In genomic region chr10:66538908-66539307, GRCh38 we compare ENCODE assay signal across 25 cellular contexts.
DNase-seq lines count a peak whose midpoint lies in the region; ATAC-seq and TF ChIP-seq lines count a peak whose summit lies in the region.
"Had no signal": no experiment of that assay in that cellular context is flagged by ENCODE, and none has a peak within 500 bp of the region (broad histone marks: within the 10 kb centered on the region; RNA-seq: fewer than 3 reads in every experiment).

No MANE protein-coding gene starts in this region.

- H3K36me3 ChIP-seq in BLaER1 (no peaks in the 10 kb centered on the region), PC-3 (ENCODE audit: low read depth, low read length) (no peaks in the 10 kb centered on the region), hepatocyte (replicated peaks; ENCODE audit: insufficient read depth, low read depth) (no peaks in the 10 kb centered on the region), Karpas-422 (ENCODE audit: insufficient read depth, low read length) (no peaks in the 10 kb centered on the region)
- H3K36me3 ChIP-seq in BLaER1 treated with 17β-estradiol and CSF1 and Interleukin-3, amounts not matched to agents 10 nM and 100 nM: no peaks in the 10 kb centered on the region

- DNase-seq in PC-3 (peak; percentile 69), hepatocyte (ENCODE audit: low spot score) (no peak), Karpas-422 (no peak), NOMO-1 treated with dmso at 0.1 percent for 144 hours (lab: John Stamatoyannopoulos, UW; ENCODE audit: unreplicated experiment) (no peak)
- DNase-seq: CD8-positive, alpha-beta memory T cell; DMS 273 treated with DMSO at 0.1 percent for 48 hours; DMS79; EL; GF-D8; Kasumi-1; NCI-H1092 treated with DMSO at 0.1 percent for 48 hours; NCI-H1436; NCI-H187 treated with DMSO at 0.1 percent for 48 hours; NCI-H2107; NCI-H446; NCI-H524 treated with DMSO at 0.1 percent for 48 hours; NCI-H82; SK-N-SH; SW 1271 had no signal

- H2AFZ ChIP-seq in PC-3 (ENCODE audit: low read length) (no peak overlapping the region), hepatocyte (no peak overlapping the region), Karpas-422 (ENCODE audit: low read length) (no peak overlapping the region)

- intact Hi-C loops in PC-3 (cut with micrococcal nuclease): no loop called here

- POLR2A ChIA-PET in PC-3 (lab: Charles Lee; ENCODE audit: unreplicated experiment): no interaction called here

- H3K9ac ChIP-seq in BLaER1: no peak overlapping the region
- no peak overlapping the region for H3K9ac ChIP-seq in BLaER1 treated with 17β-estradiol and CSF1 and Interleukin-3, amounts not matched to agents 10 nM and 100 nM
- no peak overlapping the region for H3K9ac ChIP-seq in PC-3 (ENCODE audit: low read length)
- no peak overlapping the region for H3K9ac ChIP-seq in Karpas-422 (ENCODE audit: low read length)
- H3K9ac ChIP-seq: SK-N-SH had no signal

- peak; percentile 87 for ATAC-seq in PC-3
- ATAC-seq in HG02840 (IDR thresholded peaks at IDR 0.05; ENCODE audit: low FRiP score, unreplicated experiment): no peak
- ATAC-seq: HCT116, Panc1 had no signal

- H3K79me2 ChIP-seq in PC-3 (ENCODE audit: low read length) (no peaks in the 10 kb centered on the region), hepatocyte (no peaks in the 10 kb centered on the region), Karpas-422 (ENCODE audit: low read length) (no peaks in the 10 kb centered on the region)

- H3K27me3 ChIP-seq in BLaER1 (no peaks in the 10 kb centered on the region), PC-3 (ENCODE audit: low read length) (no peaks in the 10 kb centered on the region), hepatocyte (no peaks in the 10 kb centered on the region), Karpas-422 (ENCODE audit: low read length) (no peaks in the 10 kb centered on the region)
- H3K27me3 ChIP-seq in BLaER1 treated with 17β-estradiol and CSF1 and Interleukin-3, amounts not matched to agents 10 nM and 100 nM: no peaks in the 10 kb centered on the region

- H3K4me2 ChIP-seq in BLaER1: peak overlapping the region; percentile 62
- peak overlapping the region in 8 of 11 experiments; percentile 23 to 79 (median 64); a peak in 12 of 22 replicates for H3K4me2 ChIP-seq in BLaER1 treated with 17β-estradiol and CSF1 and Interleukin-3, amounts not matched to agents 10 nM and 100 nM
- no peak overlapping the region for H3K4me2 ChIP-seq in PC-3 (ENCODE audit: low read length)
- H3K4me2 ChIP-seq in hepatocyte: peak overlapping the region; percentile 45
- no peak overlapping the region for H3K4me2 ChIP-seq in Karpas-422 (ENCODE audit: low read depth, low read length, poor library complexity, severe bottlenecking)
- H3K4me2 ChIP-seq: SK-N-SH had no signal

- H3K9me2 ChIP-seq in PC-3 (replicated peaks; ENCODE audit: low read length) (no peaks in the 10 kb centered on the region), hepatocyte (replicated peaks; ENCODE audit: insufficient read depth) (no peaks in the 10 kb centered on the region), Karpas-422 (replicated peaks; ENCODE audit: insufficient read depth, low read length) (no peaks in the 10 kb centered on the region)
- H3K9me2 ChIP-seq: SK-N-SH had no signal

- 81% methylated on average over 3 of the region's 3 CpGs for WGBS in hepatocyte (ENCODE audit: low lambda C conversion rate, missing lambda C conversion rate)

- H3K27ac ChIP-seq in BLaER1 (no peak overlapping the region), PC-3 (ENCODE audit: low read length) (no peak overlapping the region), hepatocyte (no peak overlapping the region), Karpas-422 (ENCODE audit: low read length) (no peak overlapping the region)
- no peak overlapping the region for H3K27ac ChIP-seq in BLaER1 treated with 17β-estradiol and CSF1 and Interleukin-3, amounts not matched to agents 10 nM and 100 nM
- H3K27ac ChIP-seq: HL-60 had no signal

- H3K9me3 ChIP-seq in BLaER1 (no peaks in the 10 kb centered on the region), PC-3 (ENCODE audit: low read length) (no peaks in the 10 kb centered on the region), hepatocyte (ENCODE audit: low read depth) (no peaks in the 10 kb centered on the region), Karpas-422 (ENCODE audit: low read length) (no peaks in the 10 kb centered on the region)
- H3K9me3 ChIP-seq in BLaER1 treated with 17β-estradiol and CSF1 and Interleukin-3, amounts not matched to agents 10 nM and 100 nM (replicated peaks in 1 of 11): no peaks in the 10 kb centered on the region
- H3K9me3 ChIP-seq: SK-N-SH had no signal

- H3F3A ChIP-seq in PC-3 (ENCODE audit: low read length, unreplicated experiment): no peaks in the 10 kb centered on the region

- H4K20me1 ChIP-seq in BLaER1: no peaks in the 10 kb centered on the region
- no peaks in the 10 kb centered on the region for H4K20me1 ChIP-seq in BLaER1 treated with 17β-estradiol and CSF1 and Interleukin-3, amounts not matched to agents 10 nM and 100 nM
- H4K20me1 ChIP-seq in PC-3 (ENCODE audit: low read length): no peaks in the 10 kb centered on the region
- H4K20me1 ChIP-seq in hepatocyte (ENCODE audit: insufficient read depth, poor library complexity, severe bottlenecking): no peaks in the 10 kb centered on the region
- H4K20me1 ChIP-seq in Karpas-422 (ENCODE audit: insufficient read depth, low read depth, low read length): no peaks in the 10 kb centered on the region

- H3K4me1 ChIP-seq in BLaER1 (peaks cover 18% of the 10 kb centered on the region), PC-3 (ENCODE audit: insufficient read depth, low read length) (peaks cover 11% of the 10 kb centered on the region), hepatocyte (ENCODE audit: insufficient read depth) (no peaks in the 10 kb centered on the region), Karpas-422 (ENCODE audit: low read length) (no peaks in the 10 kb centered on the region)
- peaks cover 5 to 20% (median 15%) of the 10 kb centered on the region in 10 experiments; a peak in 17 of 20 replicates for H3K4me1 ChIP-seq in BLaER1 treated with 17β-estradiol and CSF1 and Interleukin-3, amounts not matched to agents 10 nM and 100 nM

- CTCF ChIA-PET in PC-3 (lab: Charles Lee): no interaction called here

- no TSS peak for BruUV-seq in PC-3 (replicated peaks; lab: Mats Ljungman, UMichigan)

- H3K4me3 ChIP-seq in BLaER1 (no peak overlapping the region), PC-3 (ENCODE audit: low read length) (no peak overlapping the region), hepatocyte (no peak overlapping the region), Karpas-422 (ENCODE audit: low read length) (no peak overlapping the region)
- no peak overlapping the region for H3K4me3 ChIP-seq in BLaER1 treated with 17β-estradiol and CSF1 and Interleukin-3, amounts not matched to agents 10 nM and 100 nM

- TF ChIP-seq CTCF in PC-3 (conservative IDR thresholded peaks at IDR 0.05; ENCODE audit: low read depth, low read length) (no peak), hepatocyte (IDR thresholded peaks at IDR 0.05; ENCODE audit: poor library complexity) (no peak)

Comparison
In these comparisons a context has a peak if more than half of its experiments do, and no peak if none do; other contexts are left out.
1. H3K4me2 ChIP-seq: peak in BLaER1 (single experiment), BLaER1 treated with 17β-estradiol and CSF1 and Interleukin-3, amounts not matched to agents 10 nM and 100 nM (8 of 11) and hepatocyte (single experiment); none in PC-3 (single experiment) and Karpas-422 (single experiment).